ENCODE assay signal across 23 cellular contexts in genomic region chr13:102911336-102911735, GRCh38.
DNase-seq lines count a peak whose midpoint lies in the region; ATAC-seq, FAIRE-seq and TF ChIP-seq lines count a peak whose summit lies in the region.
"Had no signal": no experiment of that assay in that cellular context is flagged by ENCODE, and none has a peak within 500 bp of the region (broad histone marks: within the 10 kb centered on the region; RNA-seq: fewer than 3 reads in every experiment).

No MANE protein-coding gene starts in this region.

- H3K9me3 Mint-ChIP-seq in activated CD8-positive, alpha-beta T cell treated with anti-CD3 and anti-CD28 coated beads, Interleukin-2, amount 10 ng/mL, durations not matched to agents 7 days and 5 days (ENCODE audit: insufficient read depth) = no peaks in the 10 kb centered on the region
- H3K9me3 Mint-ChIP-seq: CD8-positive, alpha-beta T cell had no signal

- 80% methylated on average over 6 of the region's 6 CpGs for WGBS in mesenchymal stem cell

- DNase-seq in PC-9 (peak; percentile 87 to 96), epithelial cell of esophagus (ENCODE audit: low read depth) (peak; percentile 99), mesenchymal stem cell (no peak), urothelium cell line (ENCODE audit: low spot score) (peak; percentile 16), AML-193 (lab: John Stamatoyannopoulos, UW) (no peak), UCSD-AML1 (lab: John Stamatoyannopoulos, UW; ENCODE audit: unreplicated experiment) (no peak)
- DNase-seq in activated CD8-positive, alpha-beta T cell treated with anti-CD3 and anti-CD28 coated beads, Interleukin-2, amount 10 ng/mL, durations not matched to agents 7 days and 5 days = no peak
- DNase-seq: CD8-positive, alpha-beta T cell; DMS53; EL; HCEC 1CT; KG1; MV-4-11; NCI-H187; NCI-H2107; NCI-H2227 treated with DMSO at 0.1 percent for 48 hours; NCI-H510A treated with DMSO at 0.1 percent for 48 hours; NCI-H82; OCI-M1; SJCRH30 had no signal

- peak overlapping the region; percentile 61 to 72 for H3K18ac ChIP-seq in mesenchymal stem cell (ENCODE audit: low read depth in 1 of 2, low read length in 2 of 2)

- intact Hi-C loops in PC-9 (cut with micrococcal nuclease; ENCODE audit: unreplicated experiment) = loop anchor here (1.0 to 10.0 kb wide), 5 partner anchors 276 to 1661 kb away; no protein-coding TSS in a partner anchor

- no peak overlapping the region for H2BK5ac ChIP-seq in mesenchymal stem cell (ENCODE audit: low read depth, low read length, poor library complexity, severe bottlenecking)

- H3K27me3 Mint-ChIP-seq in activated CD8-positive, alpha-beta T cell treated with anti-CD3 and anti-CD28 coated beads, Interleukin-2, amount 10 ng/mL, durations not matched to agents 7 days and 5 days (ENCODE audit: low read depth) = peaks cover 20% of the 10 kb centered on the region

- peak overlapping the region; percentile 47 to 63 for H2BK12ac ChIP-seq in mesenchymal stem cell (ENCODE audit: low read length in 2 of 2)

- H3K14ac ChIP-seq in mesenchymal stem cell (ENCODE audit: low read length in 2 of 2) = no peak overlapping the region

- FAIRE-seq in urothelium cell line (lab: Jason Lieb, UNC) = no peak
- FAIRE-seq: GM12891, GM18507 had no signal

- H3K79me1 ChIP-seq in mesenchymal stem cell (replicated peaks; ENCODE audit: low read length, poor library complexity, severe bottlenecking) = no peaks in the 10 kb centered on the region

- no peak overlapping the region for H3K4me3 Mint-ChIP-seq in activated CD8-positive, alpha-beta T cell treated with anti-CD3 and anti-CD28 coated beads, Interleukin-2, amount 10 ng/mL, durations not matched to agents 7 days and 5 days
- H3K4me3 Mint-ChIP-seq: CD8-positive, alpha-beta T cell had no signal

- no peak overlapping the region for H3K9ac ChIP-seq in mesenchymal stem cell (ENCODE audit: low read length)
- H3K9ac ChIP-seq: BLaER1 treated with 17β-estradiol and CSF1 and Interleukin-3, amounts not matched to agents 10 nM and 100 nM had no signal

- TF ChIP-seq CTCF in PC-9 (conservative IDR thresholded peaks at IDR 0.05) (no peak), epithelial cell of esophagus (IDR thresholded peaks at IDR 0.05; ENCODE audit: insufficient read depth, low read depth, low read length, missing control alignments) (no peak)

- H3K4me1 Mint-ChIP-seq in activated CD8-positive, alpha-beta T cell treated with anti-CD3 and anti-CD28 coated beads, Interleukin-2, amount 10 ng/mL, durations not matched to agents 7 days and 5 days (ENCODE audit: low read depth) = no peaks in the 10 kb centered on the region

- H4K91ac ChIP-seq in mesenchymal stem cell (ENCODE audit: low read length) = no peak overlapping the region

- H3K4me1 ChIP-seq in PC-9 (replicated peaks; ENCODE audit: insufficient read depth) = peaks cover 38% of the 10 kb centered on the region
- no peaks in the 10 kb centered on the region for H3K4me1 ChIP-seq in mesenchymal stem cell (ENCODE audit: control insufficient read depth, insufficient read depth, low read depth, low read length)
- H3K4me1 ChIP-seq: BLaER1 treated with 17β-estradiol and CSF1 and Interleukin-3, amounts not matched to agents 10 nM and 100 nM had no signal

- no peak overlapping the region for H3K27ac Mint-ChIP-seq in activated CD8-positive, alpha-beta T cell treated with anti-CD3 and anti-CD28 coated beads, Interleukin-2, amount 10 ng/mL, durations not matched to agents 7 days and 5 days
- H3K27ac Mint-ChIP-seq: CD8-positive, alpha-beta T cell had no signal

- H2BK15ac ChIP-seq in mesenchymal stem cell (ENCODE audit: low read depth, poor library complexity, severe bottlenecking) = no peak overlapping the region

- H3F3A ChIP-seq in PC-9 (ENCODE audit: insufficient read depth, low read depth) = peaks cover 24% of the 10 kb centered on the region

- H3K27ac ChIP-seq in PC-9 = peak overlapping the region; percentile 83
- H3K27ac ChIP-seq in mesenchymal stem cell (ENCODE audit: low read length, poor library complexity, severe bottlenecking) = no peak overlapping the region
- H3K27ac ChIP-seq: BLaER1 treated with 17β-estradiol and CSF1 and Interleukin-3, amounts not matched to agents 10 nM and 100 nM; SJCRH30 had no signal

- no peaks in the 10 kb centered on the region for H3K27me3 ChIP-seq in PC-9 (ENCODE audit: insufficient read depth, low read depth)
- H3K27me3 ChIP-seq in mesenchymal stem cell (ENCODE audit: control insufficient read depth in 1 of 2, insufficient read depth in 1 of 2, low read length in 2 of 2) = peaks cover 5 to 8% of the 10 kb centered on the region in 2 experiments
- H3K27me3 ChIP-seq: BLaER1 treated with 17β-estradiol and CSF1 and Interleukin-3, amounts not matched to agents 10 nM and 100 nM; SJCRH30 had no signal

- H3K36me3 ChIP-seq in PC-9 (ENCODE audit: low read depth) = no peaks in the 10 kb centered on the region
- H3K36me3 ChIP-seq in mesenchymal stem cell (ENCODE audit: control insufficient read depth in 1 of 2, insufficient read depth in 2 of 2, low read depth in 1 of 2, low read length in 2 of 2) = no peaks in the 10 kb centered on the region
- H3K36me3 ChIP-seq: BLaER1 treated with 17β-estradiol and CSF1 and Interleukin-3, amounts not matched to agents 10 nM and 100 nM; SJCRH30 had no signal

- CTCF ChIA-PET in PC-9 (lab: Charles Lee) = interaction anchor here (0.6 kb wide), 1 partner anchor 188 kb away, joined by 6 read pairs; no protein-coding TSS in a partner anchor
- CTCF ChIA-PET in activated CD8-positive, alpha-beta T cell treated with anti-CD3 and anti-CD28 coated beads, Interleukin-2, amount 10 ng/mL, durations not matched to agents 7 days and 5 days (lab: Charles Lee) = interaction anchor here (1.6 to 2.2 kb wide), 2 partner anchors 15 to 41 kb away, joined by 4 read pairs; no protein-coding TSS in a partner anchor

- peak overlapping the region; percentile 40; the same call in 1 of the 2 replicates for H2AFZ ChIP-seq in PC-9
- H2AFZ ChIP-seq in mesenchymal stem cell (ENCODE audit: low read depth, low read length) = no peak overlapping the region

- H3K4me2 ChIP-seq in PC-9 (peak overlapping the region; percentile 54), mesenchymal stem cell (ENCODE audit: low read length, poor library complexity, severe bottlenecking) (no peak overlapping the region)
- H3K4me2 ChIP-seq: BLaER1 treated with 17β-estradiol and CSF1 and Interleukin-3, amounts not matched to agents 10 nM and 100 nM had no signal

- H3K9me3 ChIP-seq in PC-9 (ENCODE audit: insufficient read depth, low read depth) (peaks cover 6% of the 10 kb centered on the region), mesenchymal stem cell (ENCODE audit: control insufficient read depth, low read length) (no peaks in the 10 kb centered on the region)
- H3K9me3 ChIP-seq: BLaER1 treated with 17β-estradiol and CSF1 and Interleukin-3, amounts not matched to agents 10 nM and 100 nM; SJCRH30 had no signal

- H3K9me2 ChIP-seq in PC-9 (ENCODE audit: insufficient read depth) = no peaks in the 10 kb centered on the region

- ATAC-seq in activated CD8-positive, alpha-beta T cell treated with anti-CD3 and anti-CD28 coated beads, Interleukin-2, amount 10 ng/mL, durations not matched to agents 7 days and 5 days = no peak
- ATAC-seq: CD8-positive, alpha-beta T cell had no signal

- H4K20me1 ChIP-seq in PC-9 (ENCODE audit: insufficient read depth) = no peaks in the 10 kb centered on the region
- H4K20me1 ChIP-seq: BLaER1 treated with 17β-estradiol and CSF1 and Interleukin-3, amounts not matched to agents 10 nM and 100 nM had no signal

- H4K8ac ChIP-seq in mesenchymal stem cell (ENCODE audit: low read length) = peak overlapping the region; percentile 47

- no peaks in the 10 kb centered on the region for H3K79me2 ChIP-seq in PC-9 (ENCODE audit: low read depth)

- POLR2A ChIA-PET in PC-9 (lab: Charles Lee; ENCODE audit: unreplicated experiment) = interaction anchor here (0.5 kb wide), 1 partner anchor 30 kb away, joined by 9 read pairs; no protein-coding TSS in a partner anchor
- POLR2A ChIA-PET in activated CD8-positive, alpha-beta T cell treated with anti-CD3 and anti-CD28 coated beads, Interleukin-2, amount 10 ng/mL, durations not matched to agents 7 days and 5 days (lab: Charles Lee) = no interaction called here

- BruUV-seq in PC-9 (replicated peaks; lab: Mats Ljungman, UMichigan) = no TSS peak

- no peak overlapping the region for H2BK120ac ChIP-seq in mesenchymal stem cell (ENCODE audit: low read depth, low read length)

- no peak overlapping the region for H2AK5ac ChIP-seq in mesenchymal stem cell (ENCODE audit: low read length, severe bottlenecking)

- peak overlapping the region in 1 of 2 experiments; percentile 73 for H3K4ac ChIP-seq in mesenchymal stem cell (ENCODE audit: low read depth in 1 of 2, low read length in 2 of 2)

- H3K23ac ChIP-seq in mesenchymal stem cell (ENCODE audit: low read length in 2 of 2) = no peak overlapping the region

- H3K36me3 Mint-ChIP-seq in activated CD8-positive, alpha-beta T cell treated with anti-CD3 and anti-CD28 coated beads, Interleukin-2, amount 10 ng/mL, durations not matched to agents 7 days and 5 days (ENCODE audit: low read depth) = no peaks in the 10 kb centered on the region
- H3K36me3 Mint-ChIP-seq: CD8-positive, alpha-beta T cell had no signal

- H3K4me3 ChIP-seq in PC-9 (no peak overlapping the region), epithelial cell of esophagus (ENCODE audit: low read length) (no peak overlapping the region), mesenchymal stem cell (ENCODE audit: insufficient read depth in 1 of 2, low read depth in 1 of 2, low read length in 2 of 2) (no peak overlapping the region)
- H3K4me3 ChIP-seq: BLaER1 treated with 17β-estradiol and CSF1 and Interleukin-3, amounts not matched to agents 10 nM and 100 nM; SJCRH30 had no signal

Comparison
In these comparisons a context has a peak if more than half of its experiments do, and no peak if none do; other contexts are left out.
1. DNase-seq: peak in PC-9 (2 of 2), epithelial cell of esophagus (single experiment) and urothelium cell line (single experiment); none in mesenchymal stem cell (single experiment), AML-193 (0 of 2), activated CD8-positive, alpha-beta T cell treated with anti-CD3 and anti-CD28 coated beads, Interleukin-2, amount 10 ng/mL, durations not matched to agents 7 days and 5 days (single experiment) and UCSD-AML1 (single experiment).